ENCODE assay signal across 17 cellular contexts in genomic region chr3:20154928-20155327, GRCh38. TPM values are rescaled to one million over a fixed set of nuclear protein-coding genes. Genes with fewer than 3 reads are reported as not detected.
A peak's percentile ranks its signal among the peaks of the same experiment; 100 is the strongest.
DNase-seq lines count a peak whose midpoint lies in the region; ATAC-seq and TF ChIP-seq lines count a peak whose summit lies in the region.
"Had no signal": no experiment of that assay in that cellular context is flagged by ENCODE, and none has a peak within 500 bp of the region (broad histone marks: within the 10 kb centered on the region; RNA-seq: fewer than 3 reads in every experiment).

No MANE protein-coding gene starts in this region.

- no peak for TF ChIP-seq POLR2A in gastrocnemius medialis (IDR thresholded peaks at IDR 0.05)

- H3K36me3 ChIP-seq in WERI-Rb-1 (peaks cover 30% of the 10 kb centered on the region), gastrocnemius medialis (peaks cover 0 to 17% of the 10 kb centered on the region in 2 donors)

- H3K27ac ChIP-seq in WERI-Rb-1 (peak overlapping the region; percentile 73), gastrocnemius medialis (no peak overlapping the region)

- H3K4me1 ChIP-seq in gastrocnemius medialis = no peaks in the 10 kb centered on the region

- H3K27me3 ChIP-seq in WERI-Rb-1 (ENCODE audit: insufficient read depth, low read depth, severe bottlenecking) = no peaks in the 10 kb centered on the region
- no peaks in the 10 kb centered on the region for H3K27me3 ChIP-seq in gastrocnemius medialis

- in situ Hi-C loops in gastrocnemius medialis (cut with MboI; ENCODE audit: low sequenced_read_pairs in 4 of 4) = no loop called here

- H3K9me3 ChIP-seq in WERI-Rb-1 (ENCODE audit: severe bottlenecking) (no peaks in the 10 kb centered on the region), gastrocnemius medialis (no peaks in the 10 kb centered on the region)

- H3K4me3 ChIP-seq in GM12865 (ENCODE audit: low read depth, low read length) (no peak overlapping the region), WERI-Rb-1 (ENCODE audit: low read depth, low read length) (no peak overlapping the region), gastrocnemius medialis (no peak overlapping the region)

- intact Hi-C loops in gastrocnemius medialis (cut with DNase I; ENCODE audit: low total_unique reads) = no loop called here

- TF ChIP-seq CTCF in GM12865 (IDR thresholded peaks at IDR 0.05; ENCODE audit: insufficient read depth, low read depth, low read length, missing control alignments) (no peak), WERI-Rb-1 (IDR thresholded peaks at IDR 0.05; ENCODE audit: low read depth, low read length) (0 out of 2 replicates have a peak, but pooled peaks have one; percentile 38), gastrocnemius medialis (IDR thresholded peaks at IDR 0.05 in 4 of 5, conservative IDR thresholded peaks at IDR 0.05 in 1 of 5) (no peak)

- DNase-seq in GM12865 (ENCODE audit: low read depth) = peak; percentile 10
- peak; percentile 78 for DNase-seq in WERI-Rb-1
- DNase-seq in left lobe of liver (ENCODE audit: low spot score) = no peak
- no peak for DNase-seq in activated CD8-positive, alpha-beta memory T cell treated with anti-CD3 and anti-CD28 coated beads, Interleukin-2, amount 50 U/mL, for 4 hours
- DNase-seq in SKM-1 treated with dmso at 0.1 percent for 144 hours (lab: John Stamatoyannopoulos, UW; ENCODE audit: unreplicated experiment) = no peak
- no peak for DNase-seq in gastrocnemius medialis
- DNase-seq: AML-193; CD8-positive, alpha-beta T cell; HFFc6; MM.1S; NCI-H1105 treated with DMSO at 0.1 percent for 48 hours; NCI-H2029; NCI-H2171 treated with DMSO at 0.1 percent for 48 hours; NCI-H510A had no signal

- peak; percentile 83 for ATAC-seq in HG02870 (IDR thresholded peaks at IDR 0.05; ENCODE audit: unreplicated experiment)
- ATAC-seq in left lobe of liver = peak; percentile 41
- no peak for ATAC-seq in HG03175 (IDR thresholded peaks at IDR 0.05; ENCODE audit: unreplicated experiment)
- ATAC-seq in gastrocnemius medialis = no peak
- ATAC-seq: CD8-positive, alpha-beta T cell; HepG2 had no signal

RNA-seq across cellular contexts. Expression of gene SGO1, which starts 31.1 kb away (rescaled TPM):
- total RNA-seq in left lobe of liver = 0.63 TPM
- under 1 TPM in 1 of 4 donors, not detected in 3; 0.18 TPM for total RNA-seq in gastrocnemius medialis

Comparison
In these comparisons a context has a peak if more than half of its experiments do, and no peak if none do; other contexts are left out.
1. DNase-seq: peak in GM12865 (single experiment) and WERI-Rb-1 (single experiment); none in left lobe of liver (single experiment), activated CD8-positive, alpha-beta memory T cell treated with anti-CD3 and anti-CD28 coated beads, Interleukin-2, amount 50 U/mL, for 4 hours (single experiment), SKM-1 treated with dmso at 0.1 percent for 144 hours (single experiment) and gastrocnemius medialis (0 of 2).
2. ATAC-seq: peak in HG02870 (single experiment) and left lobe of liver (single experiment); none in HG03175 (single experiment) and gastrocnemius medialis (0 of 2).